30 cellular contexts compared by ENCODE assay signal in genomic region chr1:203462143-203462542, GRCh38. TPM values are rescaled to one million over a fixed set of nuclear protein-coding genes. Genes with fewer than 3 reads are reported as not detected.
"Had no signal": no experiment of that assay in that cellular context is flagged by ENCODE, and none has a peak within 500 bp of the region (broad histone marks: within the 10 kb centered on the region; RNA-seq: fewer than 3 reads in every experiment).

No MANE protein-coding gene starts in this region.

- H3K9me3 Mint-ChIP-seq: activated naive CD8-positive, alpha-beta T cell treated with anti-CD3 and anti-CD28 coated beads for 36 hours; activated T-cell treated with anti-CD3 and anti-CD28 coated beads, Interleukin-2, amount 50 U/mL, for 4 hours; activated T-helper 2 cell treated with anti-CD3 and anti-CD28 coated beads, Interferon-gamma antibody, Interleukin-2, Interleukin-4, amounts not matched to agents 10 μg/mL and 5 μg/mL and 100 μg/mL, durations not matched to agents 14 hours and 24 hours and 36 hours; dendritic cell treated with granulocyte-macrophage colony-stimulating factor and Interleukin-4, amounts not matched to agents 40 ng/mL and 50 ng/mL, for 4 days had no signal

- ATAC-seq: activated CD4-positive, alpha-beta T cell treated with anti-CD3 and anti-CD28 coated beads for 36 hours; activated T-cell treated with anti-CD3 and anti-CD28 coated beads, Interleukin-2, amount 50 U/mL, for 4 hours; body of pancreas; left ventricle myocardium superior; right lobe of liver had no signal

- H3K4me1 Mint-ChIP-seq: activated CD4-positive, alpha-beta T cell treated with anti-CD3 and anti-CD28 coated beads for 36 hours had no signal

- H3K36me3 ChIP-seq: right lobe of liver, upper lobe of left lung had no signal

- H3K36me3 Mint-ChIP-seq: activated naive CD8-positive, alpha-beta T cell treated with anti-CD3 and anti-CD28 coated beads for 36 hours had no signal

- H3K4me3 ChIP-seq: body of pancreas, right lobe of liver, testis, upper lobe of left lung had no signal

- H3K27ac Mint-ChIP-seq: activated CD4-positive, alpha-beta T cell treated with anti-CD3 and anti-CD28 coated beads for 36 hours; activated naive CD8-positive, alpha-beta T cell treated with anti-CD3 and anti-CD28 coated beads for 36 hours; activated T-helper 2 cell treated with anti-CD3 and anti-CD28 coated beads, Interferon-gamma antibody, Interleukin-2, Interleukin-4, amounts not matched to agents 10 μg/mL and 5 μg/mL and 100 μg/mL, durations not matched to agents 14 hours and 24 hours and 36 hours; dendritic cell treated with granulocyte-macrophage colony-stimulating factor and Interleukin-4, amounts not matched to agents 40 ng/mL and 50 ng/mL, for 4 days had no signal

- H3K4me3 Mint-ChIP-seq: activated CD4-positive, alpha-beta T cell treated with anti-CD3 and anti-CD28 coated beads for 36 hours; activated naive CD8-positive, alpha-beta T cell treated with anti-CD3 and anti-CD28 coated beads for 36 hours; activated T-cell treated with anti-CD3 and anti-CD28 coated beads, Interleukin-2, amount 50 U/mL, for 4 hours; dendritic cell treated with granulocyte-macrophage colony-stimulating factor and Interleukin-4, amounts not matched to agents 40 ng/mL and 50 ng/mL, for 4 days had no signal

- H3K27me3 ChIP-seq: body of pancreas, right lobe of liver, testis, upper lobe of left lung had no signal

- H3K4me1 ChIP-seq: right lobe of liver had no signal

- H3K9me3 ChIP-seq: body of pancreas, right lobe of liver, testis, upper lobe of left lung had no signal

- H3K27ac ChIP-seq: body of pancreas, right lobe of liver, testis, upper lobe of left lung had no signal

- DNase-seq: activated CD4-positive, alpha-beta T cell treated with anti-CD3 and anti-CD28 coated beads for 36 hours; activated CD4-positive, alpha-beta T cell treated with anti-CD3 and anti-CD28 coated beads, Interleukin-2, amount 50 U/mL, for 4 hours; activated CD8-positive, alpha-beta memory T cell treated with anti-CD3 and anti-CD28 coated beads for 24 hours; activated CD8-positive, alpha-beta memory T cell treated with anti-CD3 and anti-CD28 coated beads, Interleukin-2, amount 50 U/mL, for 4 hours; activated naive CD4-positive, alpha-beta T cell; activated naive CD8-positive, alpha-beta T cell treated with anti-CD3 and anti-CD28 coated beads for 36 hours; activated T-cell treated with anti-CD3 and anti-CD28 coated beads, Interleukin-2, amount 50 U/mL, for 4 hours; body of pancreas; caudate nucleus; effector CD4-positive, alpha-beta T cell; erythroblast; foreskin melanocyte; glutamatergic neuron; hippocampal formation; left ventricle myocardium superior; nucleus accumbens; posterior cingulate gyrus; right lobe of liver; small intestine; stimulated activated CD4-positive, alpha-beta T cell treated with anti-CD3 and anti-CD28 coated beads, Interleukin-2, amount 100 ng/mL, for 24 hours; stimulated activated naive CD4-positive, alpha-beta T cell; T-helper 9 cell; testis had no signal

RNA-seq across cellular contexts. Expression of gene PRELP, which starts 13.5 kb away (rescaled TPM):
- total RNA-seq: activated CD4-positive, alpha-beta T cell treated with anti-CD3 and anti-CD28 coated beads for 36 hours; activated naive CD8-positive, alpha-beta T cell treated with anti-CD3 and anti-CD28 coated beads for 36 hours; activated T-helper 2 cell treated with anti-CD3 and anti-CD28 coated beads, Interferon-gamma antibody, Interleukin-2, Interleukin-4, amounts not matched to agents 10 μg/mL and 5 μg/mL and 100 μg/mL, durations not matched to agents 14 hours and 24 hours and 36 hours; mononuclear cell; T-helper 1 cell treated with Interleukin-12 subunit alpha and Interleukin-12 subunit beta and Interleukin-4 antibody, amounts not matched to agents 30 ng/mL and 1 ng/mL, for 36 hours had no signal
- polyA plus RNA-seq: neural cell had no signal

RNA-seq across cellular contexts. Expression of gene OPTC, which starts 31.8 kb away (rescaled TPM):
- total RNA-seq: activated CD4-positive, alpha-beta T cell treated with anti-CD3 and anti-CD28 coated beads for 36 hours; activated naive CD8-positive, alpha-beta T cell treated with anti-CD3 and anti-CD28 coated beads for 36 hours; activated T-cell treated with anti-CD3 and anti-CD28 coated beads, Interleukin-2, amount 50 U/mL, for 4 hours; activated T-helper 2 cell treated with anti-CD3 and anti-CD28 coated beads, Interferon-gamma antibody, Interleukin-2, Interleukin-4, amounts not matched to agents 10 μg/mL and 5 μg/mL and 100 μg/mL, durations not matched to agents 14 hours and 24 hours and 36 hours; body of pancreas; left ventricle myocardium superior; mononuclear cell; myocyte; right lobe of liver; T-helper 1 cell treated with Interleukin-12 subunit alpha and Interleukin-12 subunit beta and Interleukin-4 antibody, amounts not matched to agents 30 ng/mL and 1 ng/mL, for 36 hours; upper lobe of left lung had no signal
- polyA plus RNA-seq: neural cell, small intestine had no signal
